Comparison of ENCODE assay signal across 8 cellular contexts in genomic region chr22:50185384-50186087, GRCh38. TPM values are rescaled to one million over a fixed set of nuclear protein-coding genes. Genes with fewer than 3 reads are reported as not detected.
DNase-seq lines count a peak whose midpoint lies in the region; ATAC-seq and TF ChIP-seq lines count a peak whose summit lies in the region.

A gene with protein sequence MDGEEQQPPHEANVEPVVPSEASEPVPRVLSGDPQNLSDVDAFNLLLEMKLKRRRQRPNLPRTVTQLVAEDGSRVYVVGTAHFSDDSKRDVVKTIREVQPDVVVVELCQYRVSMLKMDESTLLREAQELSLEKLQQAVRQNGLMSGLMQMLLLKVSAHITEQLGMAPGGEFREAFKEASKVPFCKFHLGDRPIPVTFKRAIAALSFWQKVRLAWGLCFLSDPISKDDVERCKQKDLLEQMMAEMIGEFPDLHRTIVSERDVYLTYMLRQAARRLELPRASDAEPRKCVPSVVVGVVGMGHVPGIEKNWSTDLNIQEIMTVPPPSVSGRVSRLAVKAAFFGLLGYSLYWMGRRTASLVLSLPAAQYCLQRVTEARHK (plus strand): TSS chr22:50185913. CDS start chr22:50193061, 7,148 bp downstream.

- no peaks in the 10 kb centered on the region; the same call in 1 of the 2 replicates for H3K9me3 ChIP-seq in AG04450 (ENCODE audit: control insufficient read depth, insufficient read depth, low read length)
- H3K9me3 ChIP-seq in gastroesophageal sphincter, result no peaks in the 10 kb centered on the region
- H3K9me3 ChIP-seq in neutrophil, result no peaks in the 10 kb centered on the region

- no CpG with 5 or more reads among the region's 90 CpGs for WGBS in gastroesophageal sphincter (ENCODE audit: low coverage in 1 of 2), 2 donors

- H3K27ac ChIP-seq in AG04450 (ENCODE audit: low read depth, low read length) (no peak within 1 kb of the TSS), KMS-11 (peak within 1 kb of the TSS; percentile 59), gastroesophageal sphincter (peak within 1 kb of the TSS in 3 of 4 donors; percentile 34 to 84 (median 65)), neutrophil (peak within 1 kb of the TSS; percentile 99)

- H3K27ac Mint-ChIP-seq in activated naive CD4-positive, alpha-beta T cell treated with anti-CD3 and anti-CD28 coated beads, Interleukin-2, amount 10 ng/mL, durations not matched to agents 7 days and 5 days, result peak within 1 kb of the TSS; percentile 90

- no peaks in the 10 kb centered on the region for H3K9me3 Mint-ChIP-seq in activated naive CD4-positive, alpha-beta T cell treated with anti-CD3 and anti-CD28 coated beads, Interleukin-2, amount 10 ng/mL, durations not matched to agents 7 days and 5 days

- TF ChIP-seq EP300 in gastroesophageal sphincter (IDR thresholded peaks at IDR 0.05), result no peak

- H3K4me1 ChIP-seq in KMS-11 (ENCODE audit: low read depth, poor library complexity, severe bottlenecking) (peaks cover 27% of the 10 kb centered on the region), gastroesophageal sphincter (peaks cover 0 to 64% (median 30%) of the 10 kb centered on the region in 3 donors), neutrophil (ENCODE audit: control insufficient read depth in 1 of 2, insufficient read depth in 1 of 2, low read depth in 1 of 2, low read length in 1 of 2) (peaks cover 67 to 69% of the 10 kb centered on the region in 2 experiments)

- no peak within 1 kb of the TSS; the same call in 1 of the 2 replicates for H2AFZ ChIP-seq in KMS-11 (ENCODE audit: low read depth)

- peak within 1 kb of the TSS; percentile 76 for H3K9ac ChIP-seq in KMS-11

- H3K79me2 ChIP-seq in KMS-11 (ENCODE audit: insufficient read depth, low read depth), result peaks cover 23% of the 10 kb centered on the region

- POLR2A ChIA-PET in AG04450 (lab: Yijun Ruan, JAX), result interaction anchor here (0.6 kb wide), 1 partner anchor 249 kb away, joined by 3 read pairs; no protein-coding TSS in a partner anchor

- TF ChIP-seq CTCF in AG04450 (IDR thresholded peaks at IDR 0.05; ENCODE audit: low read depth, low read length) (no peak), KMS-11 (conservative IDR thresholded peaks at IDR 0.05; ENCODE audit: low read depth, low read length) (no peak), gastroesophageal sphincter (IDR thresholded peaks at IDR 0.05) (no peak), neutrophil (IDR thresholded peaks at IDR 0.05) (no peak)

- H3K27me3 Mint-ChIP-seq in activated naive CD4-positive, alpha-beta T cell treated with anti-CD3 and anti-CD28 coated beads, Interleukin-2, amount 10 ng/mL, durations not matched to agents 7 days and 5 days, result peaks cover 20% of the 10 kb centered on the region

- CTCF ChIA-PET in AG04450 (lab: Charles Lee), result no interaction called here
- CTCF ChIA-PET in activated naive CD4-positive, alpha-beta T cell treated with anti-CD3 and anti-CD28 coated beads, Interleukin-2, amount 10 ng/mL, durations not matched to agents 7 days and 5 days (lab: Charles Lee), result no interaction called here

- H3K4me3 ChIP-seq in AG04450 (ENCODE audit: low read depth, low read length) (peak within 1 kb of the TSS; percentile 67), KMS-11 (IDR thresholded peaks at IDR 0.05; ENCODE audit: insufficient read depth, low read depth, low read length) (no peak within 1 kb of the TSS), gastroesophageal sphincter (peak within 1 kb of the TSS; percentile 69 to 82), neutrophil (ENCODE audit: low read depth in 1 of 2, low read length in 1 of 2) (peak within 1 kb of the TSS; percentile 90)

- H3K27me3 ChIP-seq in AG04450 (ENCODE audit: control insufficient read depth, insufficient read depth, low read length) (no peaks in the 10 kb centered on the region), KMS-11 (ENCODE audit: insufficient read depth, low read depth) (no peaks in the 10 kb centered on the region), gastroesophageal sphincter (peaks cover 7% of the 10 kb centered on the region), neutrophil (no peaks in the 10 kb centered on the region)

- ATAC-seq in GM19035 (IDR thresholded peaks at IDR 0.05; ENCODE audit: unreplicated experiment) (peak; percentile 42), SK-N-SH treated with all-trans-retinoic acid at 6 μM for 48 hours (peak; percentile 78), gastroesophageal sphincter (peak; percentile 87)

- peak; percentile 56 for DNase-seq in AG04450 (ENCODE audit: low read depth, low spot score)
- peak; percentile 91 for DNase-seq in activated naive CD4-positive, alpha-beta T cell treated with anti-CD3 and anti-CD28 coated beads, Interleukin-2, amount 10 ng/mL, durations not matched to agents 7 days and 5 days
- DNase-seq in stromal cell of bone marrow (ENCODE audit: low read depth), result peak; percentile 77

- H3K36me3 Mint-ChIP-seq in activated naive CD4-positive, alpha-beta T cell treated with anti-CD3 and anti-CD28 coated beads, Interleukin-2, amount 10 ng/mL, durations not matched to agents 7 days and 5 days, result peaks cover 9% of the 10 kb centered on the region

- peaks cover 36% of the 10 kb centered on the region for H3K4me1 Mint-ChIP-seq in activated naive CD4-positive, alpha-beta T cell treated with anti-CD3 and anti-CD28 coated beads, Interleukin-2, amount 10 ng/mL, durations not matched to agents 7 days and 5 days

- TF ChIP-seq POLR2A in gastroesophageal sphincter (IDR thresholded peaks at IDR 0.05), result no peak

- H4K20me1 ChIP-seq in KMS-11 (ENCODE audit: insufficient read depth), result no peaks in the 10 kb centered on the region

- H3K36me3 ChIP-seq in KMS-11 (ENCODE audit: insufficient read depth) (no peaks in the 10 kb centered on the region), gastroesophageal sphincter (no peaks in the 10 kb centered on the region), neutrophil (peaks cover 13% of the 10 kb centered on the region)

- peak within 1 kb of the TSS; percentile 90 for H3K4me3 Mint-ChIP-seq in activated naive CD4-positive, alpha-beta T cell treated with anti-CD3 and anti-CD28 coated beads, Interleukin-2, amount 10 ng/mL, durations not matched to agents 7 days and 5 days

- H3K4me2 ChIP-seq in KMS-11, result peak within 1 kb of the TSS; percentile 63; the same call in 1 of the 2 replicates

TF ChIP-seq in SK-N-SH treated with all-trans-retinoic acid at 6 μM for 48 hours, 23 proteins besides CTCF, POLR2A, EP300 and RAD21:
- TF ChIP-seq ZFP30 (CRISPR knock-in tag; IDR thresholded peaks at IDR 0.05), result no peak
- TF ChIP-seq, protein P1, sequence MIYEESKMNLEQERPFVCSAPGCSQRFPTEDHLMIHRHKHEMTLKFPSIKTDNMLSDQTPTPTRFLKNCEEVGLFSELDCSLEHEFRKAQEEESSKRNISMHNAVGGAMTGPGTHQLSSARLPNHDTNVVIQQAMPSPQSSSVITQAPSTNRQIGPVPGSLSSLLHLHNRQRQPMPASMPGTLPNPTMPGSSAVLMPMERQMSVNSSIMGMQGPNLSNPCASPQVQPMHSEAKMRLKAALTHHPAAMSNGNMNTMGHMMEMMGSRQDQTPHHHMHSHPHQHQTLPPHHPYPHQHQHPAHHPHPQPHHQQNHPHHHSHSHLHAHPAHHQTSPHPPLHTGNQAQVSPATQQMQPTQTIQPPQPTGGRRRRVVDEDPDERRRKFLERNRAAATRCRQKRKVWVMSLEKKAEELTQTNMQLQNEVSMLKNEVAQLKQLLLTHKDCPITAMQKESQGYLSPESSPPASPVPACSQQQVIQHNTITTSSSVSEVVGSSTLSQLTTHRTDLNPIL (CRISPR knock-in tag; IDR thresholded peaks at IDR 0.05; ENCODE audit: low read depth), result no peak
- TF ChIP-seq POU6F1 (CRISPR knock-in tag; IDR thresholded peaks at IDR 0.05; ENCODE audit: borderline replicate concordance, low read depth), result no peak
- TF ChIP-seq ZNF70 (CRISPR knock-in tag; IDR thresholded peaks at IDR 0.05), result no peak
- TF ChIP-seq TCF4 (CRISPR knock-in tag; IDR thresholded peaks at IDR 0.05; ENCODE audit: borderline replicate concordance), result no peak
- TF ChIP-seq ZC3H10 (CRISPR knock-in tag; IDR thresholded peaks at IDR 0.05), result no peak
- no peak for TF ChIP-seq CSDC2 (CRISPR knock-in tag; IDR thresholded peaks at IDR 0.05)

RNA-seq across cellular contexts. Expression of the gene that starts here (rescaled TPM):
- 8.7 and 11.8 TPM in 2 replicates for polyA plus RNA-seq in AG04450 (2011; rRNA removed)
- polyA minus RNA-seq in AG04450 (2011; rRNA and poly(A)+ RNA removed), result 7.1 and 9.2 TPM in 2 replicates
- 10 to 100 TPM; 15.7 to 22.0 (median 19.0) TPM for total RNA-seq in gastroesophageal sphincter
